In the genomic region with DNA sequence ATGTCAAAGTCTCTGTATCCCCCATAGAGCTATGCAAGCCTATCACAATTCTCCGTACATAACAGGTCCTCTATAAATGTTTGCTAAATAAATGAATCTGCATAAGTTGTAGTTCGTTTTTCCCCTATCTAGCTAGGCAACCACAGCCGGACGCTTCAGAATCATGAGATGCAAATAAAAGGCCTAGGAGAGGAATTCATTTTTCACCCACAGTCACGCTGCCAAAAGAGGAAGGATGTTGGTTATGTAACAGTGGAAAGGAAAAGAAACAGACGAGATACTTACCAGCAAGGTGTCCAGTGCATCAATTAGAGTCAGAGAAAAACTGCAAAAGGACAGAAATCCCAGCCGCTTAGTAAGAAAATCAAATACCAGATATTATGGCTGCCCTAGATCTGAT, we compare ENCODE assay signal across 1 cellular context.
TF ChIP-seq lines count a peak whose summit lies in the region.

No MANE protein-coding gene starts in this region.

TF ChIP-seq in A549, 52 proteins besides CTCF, POLR2A, EP300 and RAD21 (continued from another document):
- TF ChIP-seq, protein P1, sequence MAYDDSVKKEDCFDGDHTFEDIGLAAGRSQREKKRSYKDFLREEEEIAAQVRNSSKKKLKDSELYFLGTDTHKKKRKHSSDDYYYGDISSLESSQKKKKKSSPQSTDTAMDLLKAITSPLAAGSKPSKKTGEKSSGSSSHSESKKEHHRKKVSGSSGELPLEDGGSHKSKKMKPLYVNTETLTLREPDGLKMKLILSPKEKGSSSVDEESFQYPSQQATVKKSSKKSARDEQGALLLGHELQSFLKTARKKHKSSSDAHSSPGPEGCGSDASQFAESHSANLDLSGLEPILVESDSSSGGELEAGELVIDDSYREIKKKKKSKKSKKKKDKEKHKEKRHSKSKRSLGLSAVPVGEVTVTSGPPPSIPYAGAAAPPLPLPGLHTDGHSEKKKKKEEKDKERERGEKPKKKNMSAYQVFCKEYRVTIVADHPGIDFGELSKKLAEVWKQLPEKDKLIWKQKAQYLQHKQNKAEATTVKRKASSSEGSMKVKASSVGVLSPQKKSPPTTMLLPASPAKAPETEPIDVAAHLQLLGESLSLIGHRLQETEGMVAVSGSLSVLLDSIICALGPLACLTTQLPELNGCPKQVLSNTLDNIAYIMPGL (CRISPR knock-in tag; IDR thresholded peaks at IDR 0.05; ENCODE audit: borderline replicate concordance) = no peak
- TF ChIP-seq EHF (CRISPR knock-in tag; IDR thresholded peaks at IDR 0.05) = no peak
- no peak for TF ChIP-seq FOXS1 (CRISPR knock-in tag; IDR thresholded peaks at IDR 0.05)
- no peak for TF ChIP-seq CBX8 (IDR thresholded peaks at IDR 0.05)
- TF ChIP-seq ZFP36 (IDR thresholded peaks at IDR 0.05; ENCODE audit: borderline replicate concordance, partially characterized antibody) = no peak
- TF ChIP-seq, protein P2, sequence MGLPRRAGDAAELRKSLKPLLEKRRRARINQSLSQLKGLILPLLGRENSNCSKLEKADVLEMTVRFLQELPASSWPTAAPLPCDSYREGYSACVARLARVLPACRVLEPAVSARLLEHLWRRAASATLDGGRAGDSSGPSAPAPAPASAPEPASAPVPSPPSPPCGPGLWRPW (IDR thresholded peaks at IDR 0.05) = no peak
- no peak for TF ChIP-seq TFCP2L1 (CRISPR knock-in tag; IDR thresholded peaks at IDR 0.05)
- no peak for TF ChIP-seq BHLHE40 (IDR thresholded peaks at IDR 0.05; ENCODE audit: low read depth, low read length)
- no peak for TF ChIP-seq MAFK (IDR thresholded peaks at IDR 0.05; ENCODE audit: partially characterized antibody)
TF ChIP-seq in A549: peak in this region for 0.
